Comparison of ENCODE assay signal across 24 cellular contexts in genomic region chr4:62003695-62004094, GRCh38.
"Had no signal": no experiment of that assay in that cellular context is flagged by ENCODE, and none has a peak within 500 bp of the region (broad histone marks: within the 10 kb centered on the region; RNA-seq: fewer than 3 reads in every experiment).

No MANE protein-coding gene starts in this region.

- H3K9me3 Mint-ChIP-seq: endodermal cell, type B pancreatic cell had no signal

- H3K27ac Mint-ChIP-seq: activated CD4-positive, alpha-beta memory T cell treated with anti-CD3 and anti-CD28 coated beads, Interleukin-2, amount 10 ng/mL, durations not matched to agents 7 days and 5 days; activated CD8-positive, alpha-beta memory T cell treated with anti-CD3 and anti-CD28 coated beads, Interleukin-2, amount 10 ng/mL, durations not matched to agents 7 days and 5 days; activated naive CD8-positive, alpha-beta T cell treated with anti-CD3 and anti-CD28 coated beads, Interleukin-2, amount 10 ng/mL, durations not matched to agents 7 days and 5 days; activated T-helper 17 cell treated with anti-CD3 and anti-CD28 coated beads, Interleukin-2, amount 50 U/mL, for 72 hours; endodermal cell; natural killer cell treated with Interleukin-12 subunit alpha and Interleukin-12 subunit beta and Interleukin-15 and Interleukin-18, amount 100 ng/mL, for 72 hours; stimulated activated effector memory CD8-positive, alpha-beta T cell treated with anti-CD3 and anti-CD28 coated beads, Interleukin-12 subunit alpha, Interleukin-12 subunit beta, amount 100 ng/mL, for 72 hours; type B pancreatic cell had no signal

- H3K36me3 ChIP-seq: brain microvascular endothelial cell, colonic mucosa, gastrocnemius medialis, lower lobe of right lung, sigmoid colon, stomach had no signal

- H3K27ac ChIP-seq: brain microvascular endothelial cell, colonic mucosa, epithelial cell of prostate, gastrocnemius medialis, hepatocyte, lower lobe of right lung, sigmoid colon, stomach had no signal

- H3K4me1 ChIP-seq: colonic mucosa, gastrocnemius medialis, lower lobe of right lung, sigmoid colon, stomach had no signal

- DNase-seq: activated CD4-positive, alpha-beta memory T cell treated with anti-CD3 and anti-CD28 coated beads, Interleukin-2, amount 10 ng/mL, durations not matched to agents 7 days and 5 days; activated CD4-positive, alpha-beta T cell treated with anti-CD3 and anti-CD28 coated beads for 48 hours; activated CD4-positive, CD25-positive, alpha-beta regulatory T cell; activated CD8-positive, alpha-beta memory T cell treated with anti-CD3 and anti-CD28 coated beads, Interleukin-2, amount 10 ng/mL, durations not matched to agents 7 days and 5 days; activated naive CD4-positive, alpha-beta T cell treated with Interleukin-2 at 50 U/mL for 16 hours; activated naive CD8-positive, alpha-beta T cell treated with anti-CD3 and anti-CD28 coated beads, Interleukin-2, amount 10 ng/mL, durations not matched to agents 7 days and 5 days; brain microvascular endothelial cell; central memory CD4-positive, alpha-beta T cell; colonic mucosa; endodermal cell; gastrocnemius medialis; left cardiac atrium; lower lobe of right lung; sigmoid colon; stimulated activated CD4-positive, alpha-beta T cell treated with anti-CD3 and anti-CD28 coated beads, Interleukin-4, amount 100 ng/mL, for 24 hours; stomach; T-helper 1 cell; T-helper 9 cell had no signal

- H3K4me1 Mint-ChIP-seq: activated CD4-positive, alpha-beta memory T cell treated with anti-CD3 and anti-CD28 coated beads, Interleukin-2, amount 10 ng/mL, durations not matched to agents 7 days and 5 days; activated CD8-positive, alpha-beta memory T cell treated with anti-CD3 and anti-CD28 coated beads, Interleukin-2, amount 10 ng/mL, durations not matched to agents 7 days and 5 days; activated naive CD8-positive, alpha-beta T cell treated with anti-CD3 and anti-CD28 coated beads, Interleukin-2, amount 10 ng/mL, durations not matched to agents 7 days and 5 days; activated T-helper 17 cell treated with anti-CD3 and anti-CD28 coated beads, Interleukin-2, amount 50 U/mL, for 72 hours; stimulated activated effector memory CD8-positive, alpha-beta T cell treated with anti-CD3 and anti-CD28 coated beads, Interleukin-12 subunit alpha, Interleukin-12 subunit beta, amount 100 ng/mL, for 72 hours had no signal

- H3K36me3 Mint-ChIP-seq: activated CD8-positive, alpha-beta memory T cell treated with anti-CD3 and anti-CD28 coated beads, Interleukin-2, amount 10 ng/mL, durations not matched to agents 7 days and 5 days; activated naive CD8-positive, alpha-beta T cell treated with anti-CD3 and anti-CD28 coated beads, Interleukin-2, amount 10 ng/mL, durations not matched to agents 7 days and 5 days; natural killer cell treated with Interleukin-12 subunit alpha and Interleukin-12 subunit beta and Interleukin-15 and Interleukin-18, amount 100 ng/mL, for 72 hours; stimulated activated effector memory CD8-positive, alpha-beta T cell treated with anti-CD3 and anti-CD28 coated beads, Interleukin-12 subunit alpha, Interleukin-12 subunit beta, amount 100 ng/mL, for 72 hours had no signal

- H3K9me3 ChIP-seq: colonic mucosa, gastrocnemius medialis, lower lobe of right lung, sigmoid colon, stomach had no signal

- H3K27me3 Mint-ChIP-seq: activated CD4-positive, alpha-beta memory T cell treated with anti-CD3 and anti-CD28 coated beads, Interleukin-2, amount 10 ng/mL, durations not matched to agents 7 days and 5 days; activated CD8-positive, alpha-beta memory T cell treated with anti-CD3 and anti-CD28 coated beads, Interleukin-2, amount 10 ng/mL, durations not matched to agents 7 days and 5 days; activated naive CD8-positive, alpha-beta T cell treated with anti-CD3 and anti-CD28 coated beads, Interleukin-2, amount 10 ng/mL, durations not matched to agents 7 days and 5 days; activated T-helper 17 cell treated with anti-CD3 and anti-CD28 coated beads, Interleukin-2, amount 50 U/mL, for 72 hours; natural killer cell treated with Interleukin-12 subunit alpha and Interleukin-12 subunit beta and Interleukin-15 and Interleukin-18, amount 100 ng/mL, for 72 hours had no signal

- H3K27me3 ChIP-seq: brain microvascular endothelial cell, colonic mucosa, gastrocnemius medialis, hepatocyte, sigmoid colon, stomach had no signal

- ATAC-seq: activated CD8-positive, alpha-beta memory T cell treated with anti-CD3 and anti-CD28 coated beads, Interleukin-2, amount 10 ng/mL, durations not matched to agents 7 days and 5 days; activated T-helper 17 cell treated with anti-CD3 and anti-CD28 coated beads, Interleukin-2, amount 50 U/mL, for 72 hours; gastrocnemius medialis; left cardiac atrium; lower lobe of right lung; natural killer cell treated with Interleukin-12 subunit alpha and Interleukin-12 subunit beta and Interleukin-15 and Interleukin-18, amount 100 ng/mL, for 72 hours; stimulated activated effector memory CD8-positive, alpha-beta T cell treated with anti-CD3 and anti-CD28 coated beads, Interleukin-12 subunit alpha, Interleukin-12 subunit beta, amount 100 ng/mL, for 72 hours had no signal

- H3K4me3 ChIP-seq: colonic mucosa, gastrocnemius medialis, hepatocyte, lower lobe of right lung, sigmoid colon, stomach had no signal

- H3K4me3 Mint-ChIP-seq: activated CD4-positive, alpha-beta memory T cell treated with anti-CD3 and anti-CD28 coated beads, Interleukin-2, amount 10 ng/mL, durations not matched to agents 7 days and 5 days; activated CD8-positive, alpha-beta memory T cell treated with anti-CD3 and anti-CD28 coated beads, Interleukin-2, amount 10 ng/mL, durations not matched to agents 7 days and 5 days; activated naive CD8-positive, alpha-beta T cell treated with anti-CD3 and anti-CD28 coated beads, Interleukin-2, amount 10 ng/mL, durations not matched to agents 7 days and 5 days; activated T-helper 17 cell treated with anti-CD3 and anti-CD28 coated beads, Interleukin-2, amount 50 U/mL, for 72 hours; endodermal cell; natural killer cell treated with Interleukin-12 subunit alpha and Interleukin-12 subunit beta and Interleukin-15 and Interleukin-18, amount 100 ng/mL, for 72 hours; stimulated activated effector memory CD8-positive, alpha-beta T cell treated with anti-CD3 and anti-CD28 coated beads, Interleukin-12 subunit alpha, Interleukin-12 subunit beta, amount 100 ng/mL, for 72 hours; type B pancreatic cell had no signal
